ENCODE assay signal across 1 cellular context in the genomic region with DNA sequence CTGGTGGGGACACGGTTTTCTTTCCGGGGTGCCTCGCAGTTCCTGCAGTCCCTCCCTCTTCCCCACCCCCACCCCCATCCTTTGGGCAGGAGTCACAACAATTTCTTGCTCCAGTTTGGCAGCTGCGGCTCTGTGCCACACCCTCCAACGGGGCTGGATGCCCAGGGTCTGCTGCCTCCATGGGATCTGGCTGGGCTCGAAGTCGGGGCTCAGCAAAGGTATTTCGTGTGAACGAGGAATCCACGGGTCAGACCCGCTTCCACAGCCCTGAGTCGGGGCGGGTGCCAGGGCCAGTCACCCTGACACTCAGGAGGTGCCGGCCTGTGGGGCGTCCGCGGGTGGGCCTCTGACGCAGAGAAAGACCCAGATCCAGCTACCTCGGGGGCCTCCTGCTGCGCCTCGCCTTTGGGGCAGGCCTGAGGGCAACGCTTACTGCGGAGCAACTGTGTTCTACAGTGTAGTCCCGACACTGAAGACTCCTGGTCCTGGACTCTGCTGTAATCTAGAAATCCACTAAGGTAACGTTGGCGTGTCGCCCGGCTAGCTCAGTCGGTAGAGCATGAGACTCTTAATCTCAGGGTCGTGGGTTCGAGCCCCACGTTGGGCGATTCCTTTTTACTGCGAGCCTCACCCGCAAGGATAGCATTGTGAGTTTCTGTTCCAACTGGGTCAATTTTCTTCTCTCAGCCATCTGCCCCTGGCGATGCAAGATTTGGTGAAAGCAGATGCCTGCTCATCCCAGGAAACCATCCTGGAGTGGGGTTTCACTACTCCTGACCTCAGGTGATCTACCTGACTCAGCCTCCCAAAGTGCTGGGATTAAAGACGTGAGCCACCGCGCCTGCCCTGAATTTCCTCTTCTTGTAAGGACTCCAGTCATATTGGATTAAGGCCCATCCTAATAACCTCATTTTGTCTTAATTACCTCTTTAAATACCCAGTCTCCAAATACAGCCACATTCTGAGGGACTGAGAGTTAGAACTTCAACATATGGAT.
TF ChIP-seq lines count a peak whose summit lies in the region.

No MANE protein-coding gene starts in this region.

TF ChIP-seq in K562, 482 proteins besides CTCF, POLR2A, EP300 and RAD21 (continues in another document):
- TF ChIP-seq ZNF347 (CRISPR knock-in tag; IDR thresholded peaks at IDR 0.05; ENCODE audit: low read depth) (no peak), FOXK2 (conservative IDR thresholded peaks at IDR 0.05 in 1 of 2, IDR thresholded peaks at IDR 0.05 in 1 of 2; ENCODE audit: low read depth in 2 of 2) (0 out of 4 replicates have a peak, but pooled peaks of 1 of the 2 experiments have one; percentile 20), SMARCB1 (IDR thresholded peaks at IDR 0.05; ENCODE audit: insufficient read length, low read depth) (no peak), ADNP (tag; IDR thresholded peaks at IDR 0.05) (peak; percentile 87), BHLHE40 (IDR thresholded peaks at IDR 0.05; ENCODE audit: low read length) (peak; percentile 35; the same call in 1 of the 2 replicates), BRD9 (IDR thresholded peaks at IDR 0.05; ENCODE audit: low read depth, partially characterized antibody) (peak; percentile 74), CBX2 (IDR thresholded peaks at IDR 0.05; ENCODE audit: insufficient read depth, low read length, poor library complexity, severe bottlenecking) (no peak), HDAC1 (IDR thresholded peaks at IDR 0.05) (peak in 1 of 2 experiments; percentile 79; a peak in 1 of 4 replicates), STAT6 (CRISPR knock-in tag; IDR thresholded peaks at IDR 0.05) (no peak), LEF1 (IDR thresholded peaks at IDR 0.05) (no peak), ETV1 (tag; conservative IDR thresholded peaks at IDR 0.05; ENCODE audit: low read depth) (no peak), POLR3G (IDR thresholded peaks at IDR 0.05; ENCODE audit: extremely low read depth, insufficient read length, insufficient replicate concordance) (peak; percentile 26), ZEB2 (IDR thresholded peaks at IDR 0.05) (0 out of 2 replicates have a peak, but pooled peaks have one; percentile 30), PYGO2 (tag; IDR thresholded peaks at IDR 0.05) (no peak), NONO (IDR thresholded peaks at IDR 0.05; ENCODE audit: low read depth in 2 of 2, low read length in 1 of 2) (no peak), PCBP2 (IDR thresholded peaks at IDR 0.05; ENCODE audit: low read depth, low read length, poor library complexity, severe bottlenecking) (no peak), NCOR1 (IDR thresholded peaks at IDR 0.05) (0 out of 2 replicates have a peak, but pooled peaks have one; percentile 4), TBP (optimal IDR thresholded peaks at IDR 0.05; ENCODE audit: low read depth, low read length) (peak; percentile 99), CSDE1 (IDR thresholded peaks at IDR 0.05) (peak in 1 of 2 experiments; percentile 47; a peak in 1 of 4 replicates), E2F6 (IDR thresholded peaks at IDR 0.05; ENCODE audit: borderline replicate concordance in 1 of 2, extremely low read depth in 1 of 2, insufficient read depth in 1 of 2, insufficient read length in 1 of 2, low read depth in 1 of 2, low read length in 1 of 2, poor library complexity in 1 of 2, severe bottlenecking in 1 of 2) (peak in 1 of 2 experiments; percentile 24), RBBP5 (IDR thresholded peaks at IDR 0.05; ENCODE audit: borderline replicate concordance, insufficient read depth, low read length, poor library complexity, severe bottlenecking) (peak; percentile 47), ZNF589 (CRISPR knock-in tag; IDR thresholded peaks at IDR 0.05; ENCODE audit: low read depth) (no peak), BCOR (IDR thresholded peaks at IDR 0.05) (peak; percentile 78), ID3 (CRISPR knock-in tag; IDR thresholded peaks at IDR 0.05) (no peak), ID3 (tag; IDR thresholded peaks at IDR 0.05) (peak; percentile 70), C11orf30 (IDR thresholded peaks at IDR 0.05; ENCODE audit: low read depth) (no peak), CHCHD3 (CRISPR knock-in tag; IDR thresholded peaks at IDR 0.05) (no peak), RB1 (IDR thresholded peaks at IDR 0.05; ENCODE audit: low read depth) (peak; percentile 56; the same call in 1 of the 2 replicates), ATF7 (IDR thresholded peaks at IDR 0.05) (peak; percentile 70; the same call in 1 of the 2 replicates), SNRNP70 (optimal IDR thresholded peaks at IDR 0.05; ENCODE audit: low read depth, low read length) (no peak), TBL1XR1 (IDR thresholded peaks at IDR 0.05; ENCODE audit: low read length in 2 of 2) (peak; percentile 31 to 97; a peak in 2 of 4 replicates), PRDM10 (IDR thresholded peaks at IDR 0.05; ENCODE audit: partially characterized antibody) (peak; percentile 13), PHF8 (IDR thresholded peaks at IDR 0.05; ENCODE audit: borderline replicate concordance, low read length) (peak; percentile 32; the same call in 1 of the 2 replicates)
- TF ChIP-seq, protein P1, sequence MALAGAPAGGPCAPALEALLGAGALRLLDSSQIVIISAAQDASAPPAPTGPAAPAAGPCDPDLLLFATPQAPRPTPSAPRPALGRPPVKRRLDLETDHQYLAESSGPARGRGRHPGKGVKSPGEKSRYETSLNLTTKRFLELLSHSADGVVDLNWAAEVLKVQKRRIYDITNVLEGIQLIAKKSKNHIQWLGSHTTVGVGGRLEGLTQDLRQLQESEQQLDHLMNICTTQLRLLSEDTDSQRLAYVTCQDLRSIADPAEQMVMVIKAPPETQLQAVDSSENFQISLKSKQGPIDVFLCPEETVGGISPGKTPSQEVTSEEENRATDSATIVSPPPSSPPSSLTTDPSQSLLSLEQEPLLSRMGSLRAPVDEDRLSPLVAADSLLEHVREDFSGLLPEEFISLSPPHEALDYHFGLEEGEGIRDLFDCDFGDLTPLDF (CRISPR knock-in tag; IDR thresholded peaks at IDR 0.05) = 0 out of 2 replicates have a peak, but pooled peaks have one; percentile 43
- TF ChIP-seq, protein P2, sequence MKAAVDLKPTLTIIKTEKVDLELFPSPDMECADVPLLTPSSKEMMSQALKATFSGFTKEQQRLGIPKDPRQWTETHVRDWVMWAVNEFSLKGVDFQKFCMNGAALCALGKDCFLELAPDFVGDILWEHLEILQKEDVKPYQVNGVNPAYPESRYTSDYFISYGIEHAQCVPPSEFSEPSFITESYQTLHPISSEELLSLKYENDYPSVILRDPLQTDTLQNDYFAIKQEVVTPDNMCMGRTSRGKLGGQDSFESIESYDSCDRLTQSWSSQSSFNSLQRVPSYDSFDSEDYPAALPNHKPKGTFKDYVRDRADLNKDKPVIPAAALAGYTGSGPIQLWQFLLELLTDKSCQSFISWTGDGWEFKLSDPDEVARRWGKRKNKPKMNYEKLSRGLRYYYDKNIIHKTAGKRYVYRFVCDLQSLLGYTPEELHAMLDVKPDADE (conservative IDR thresholded peaks at IDR 0.05; ENCODE audit: control insufficient read depth, low read depth, low read length) = peak; percentile 79; the same call in 1 of the 2 replicates
- TF ChIP-seq, protein P3, sequence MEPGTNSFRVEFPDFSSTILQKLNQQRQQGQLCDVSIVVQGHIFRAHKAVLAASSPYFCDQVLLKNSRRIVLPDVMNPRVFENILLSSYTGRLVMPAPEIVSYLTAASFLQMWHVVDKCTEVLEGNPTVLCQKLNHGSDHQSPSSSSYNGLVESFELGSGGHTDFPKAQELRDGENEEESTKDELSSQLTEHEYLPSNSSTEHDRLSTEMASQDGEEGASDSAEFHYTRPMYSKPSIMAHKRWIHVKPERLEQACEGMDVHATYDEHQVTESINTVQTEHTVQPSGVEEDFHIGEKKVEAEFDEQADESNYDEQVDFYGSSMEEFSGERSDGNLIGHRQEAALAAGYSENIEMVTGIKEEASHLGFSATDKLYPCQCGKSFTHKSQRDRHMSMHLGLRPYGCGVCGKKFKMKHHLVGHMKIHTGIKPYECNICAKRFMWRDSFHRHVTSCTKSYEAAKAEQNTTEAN (CRISPR knock-in tag; IDR thresholded peaks at IDR 0.05) = 0 out of 2 replicates have a peak, but pooled peaks have one; percentile 63
- TF ChIP-seq, protein P4, sequence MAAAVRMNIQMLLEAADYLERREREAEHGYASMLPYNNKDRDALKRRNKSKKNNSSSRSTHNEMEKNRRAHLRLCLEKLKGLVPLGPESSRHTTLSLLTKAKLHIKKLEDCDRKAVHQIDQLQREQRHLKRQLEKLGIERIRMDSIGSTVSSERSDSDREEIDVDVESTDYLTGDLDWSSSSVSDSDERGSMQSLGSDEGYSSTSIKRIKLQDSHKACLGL (CRISPR knock-in tag; IDR thresholded peaks at IDR 0.05; ENCODE audit: borderline replicate concordance, poor library complexity, severe bottlenecking) = no peak
